8 cellular contexts compared by ENCODE assay signal in genomic region chr9:127971357-127972315, GRCh38. TPM values are rescaled to one million over a fixed set of nuclear protein-coding genes. Genes with fewer than 3 reads are reported as not detected.
DNase-seq lines count a peak whose midpoint lies in the region; ATAC-seq and TF ChIP-seq lines count a peak whose summit lies in the region.

No MANE protein-coding gene starts in this region.

- H3K9me3 ChIP-seq in BLaER1 treated with 17β-estradiol and CSF1 and Interleukin-3, amounts not matched to agents 10 nM and 100 nM (replicated peaks in 1 of 11), result no peaks in the 10 kb centered on the region
- no peaks in the 10 kb centered on the region for H3K9me3 ChIP-seq in mesenchymal stem cell (ENCODE audit: control insufficient read depth, low read length)
- no peaks in the 10 kb centered on the region for H3K9me3 ChIP-seq in vagina

- peak overlapping the region in 1 of 2 experiments; percentile 90 for H2BK12ac ChIP-seq in mesenchymal stem cell (ENCODE audit: low read length in 2 of 2)

- H2AK5ac ChIP-seq in mesenchymal stem cell (ENCODE audit: low read length, severe bottlenecking), result no peak overlapping the region

- H3K14ac ChIP-seq in mesenchymal stem cell (ENCODE audit: low read length in 2 of 2), result peak overlapping the region in 1 of 2 experiments; percentile 64

- no peaks in the 10 kb centered on the region for H3K27me3 ChIP-seq in BLaER1 treated with 17β-estradiol and CSF1 and Interleukin-3, amounts not matched to agents 10 nM and 100 nM
- H3K27me3 ChIP-seq in mesenchymal stem cell (ENCODE audit: control insufficient read depth in 1 of 2, insufficient read depth in 1 of 2, low read length in 2 of 2), result no peaks in the 10 kb centered on the region
- no peaks in the 10 kb centered on the region for H3K27me3 ChIP-seq in vagina

- no peak overlapping the region for H2BK5ac ChIP-seq in mesenchymal stem cell (ENCODE audit: low read depth, low read length, poor library complexity, severe bottlenecking)

- H3K27ac Mint-ChIP-seq in activated naive CD4-positive, alpha-beta T cell treated with anti-CD3 and anti-CD28 coated beads, Interleukin-2, amount 50 U/mL, for 72 hours, result peak overlapping the region; percentile 94 to 98

- peak overlapping the region; percentile 81 for H4K91ac ChIP-seq in mesenchymal stem cell (ENCODE audit: low read length)

- 58% methylated on average over 22 of the region's 22 CpGs for WGBS in mesenchymal stem cell

- ATAC-seq in HG03108 (IDR thresholded peaks at IDR 0.05; ENCODE audit: unreplicated experiment) (peak; percentile 4), GM21515 (IDR thresholded peaks at IDR 0.05; ENCODE audit: unreplicated experiment) (no peak), GM21528 (IDR thresholded peaks at IDR 0.05; ENCODE audit: low FRiP score, unreplicated experiment) (no peak), GM21825 (IDR thresholded peaks at IDR 0.05; ENCODE audit: unreplicated experiment) (no peak)
- peak in 1 of 2 donors; percentile 19 for ATAC-seq in activated naive CD4-positive, alpha-beta T cell treated with anti-CD3 and anti-CD28 coated beads, Interleukin-2, amount 50 U/mL, for 72 hours

- no peak overlapping the region for H3K23ac ChIP-seq in mesenchymal stem cell (ENCODE audit: low read length in 2 of 2)

- H3K4me2 ChIP-seq in BLaER1 treated with 17β-estradiol and CSF1 and Interleukin-3, amounts not matched to agents 10 nM and 100 nM, result peak overlapping the region; percentile 76 to 93 (median 86)
- no peak overlapping the region for H3K4me2 ChIP-seq in mesenchymal stem cell (ENCODE audit: low read length, poor library complexity, severe bottlenecking)

- peaks cover 14 to 23% of the 10 kb centered on the region in 2 donors for H3K36me3 Mint-ChIP-seq in activated naive CD4-positive, alpha-beta T cell treated with anti-CD3 and anti-CD28 coated beads, Interleukin-2, amount 50 U/mL, for 72 hours

- H2BK120ac ChIP-seq in mesenchymal stem cell (ENCODE audit: low read depth, low read length), result peak overlapping the region; percentile 3

- peaks cover 61% of the 10 kb centered on the region for H3K79me1 ChIP-seq in mesenchymal stem cell (replicated peaks; ENCODE audit: low read length, poor library complexity, severe bottlenecking)

- H3K4me3 ChIP-seq in BLaER1 treated with 17β-estradiol and CSF1 and Interleukin-3, amounts not matched to agents 10 nM and 100 nM, result 0 out of 20 replicates have a peak overlapping the region, but pooled peaks of 1 of the 10 experiments have one; percentile 38
- H3K4me3 ChIP-seq in mesenchymal stem cell (ENCODE audit: insufficient read depth in 1 of 2, low read depth in 1 of 2, low read length in 2 of 2), result peak overlapping the region in 1 of 2 experiments; percentile 24
- peak overlapping the region; percentile 14 to 37 for H3K4me3 ChIP-seq in vagina

- H4K20me1 ChIP-seq in BLaER1 treated with 17β-estradiol and CSF1 and Interleukin-3, amounts not matched to agents 10 nM and 100 nM, result peaks cover 40 to 100% (median 90%) of the 10 kb centered on the region in 11 experiments; a peak in 21 of 22 replicates

- no peaks in the 10 kb centered on the region for H3K36me3 ChIP-seq in BLaER1 treated with 17β-estradiol and CSF1 and Interleukin-3, amounts not matched to agents 10 nM and 100 nM
- peaks cover 0 to 2% of the 10 kb centered on the region in 2 experiments for H3K36me3 ChIP-seq in mesenchymal stem cell (ENCODE audit: control insufficient read depth in 1 of 2, insufficient read depth in 2 of 2, low read depth in 1 of 2, low read length in 2 of 2)
- no peaks in the 10 kb centered on the region for H3K36me3 ChIP-seq in vagina

- intact Hi-C loops in vagina (cut with DNase I), result no loop called here

- no peak overlapping the region for H2AFZ ChIP-seq in mesenchymal stem cell (ENCODE audit: low read depth, low read length)

- H3K27ac ChIP-seq in BLaER1 treated with 17β-estradiol and CSF1 and Interleukin-3, amounts not matched to agents 10 nM and 100 nM, result peak overlapping the region in 9 of 11 experiments; percentile 16 to 67 (median 49); a peak in 17 of 22 replicates
- H3K27ac ChIP-seq in mesenchymal stem cell (ENCODE audit: low read length, poor library complexity, severe bottlenecking) (no peak overlapping the region), vagina (peak overlapping the region; percentile 96)

- H3K4me1 ChIP-seq in BLaER1 treated with 17β-estradiol and CSF1 and Interleukin-3, amounts not matched to agents 10 nM and 100 nM, result peaks cover 55 to 99% (median 94%) of the 10 kb centered on the region in 10 experiments
- H3K4me1 ChIP-seq in mesenchymal stem cell (ENCODE audit: control insufficient read depth, insufficient read depth, low read depth, low read length), result peaks cover 76% of the 10 kb centered on the region
- H3K4me1 ChIP-seq in vagina, result peaks cover 100% of the 10 kb centered on the region

- H3K9ac ChIP-seq in BLaER1 treated with 17β-estradiol and CSF1 and Interleukin-3, amounts not matched to agents 10 nM and 100 nM, result peak overlapping the region in 10 of 11 experiments; percentile 11 to 66 (median 55); a peak in 19 of 22 replicates
- H3K9ac ChIP-seq in mesenchymal stem cell (ENCODE audit: low read length), result peak overlapping the region; percentile 49

- TF ChIP-seq POLR2A in vagina (IDR thresholded peaks at IDR 0.05), result no peak

- no peak overlapping the region for H2BK15ac ChIP-seq in mesenchymal stem cell (ENCODE audit: low read depth, poor library complexity, severe bottlenecking)

- peak overlapping the region; percentile 10 to 19 for H3K4ac ChIP-seq in mesenchymal stem cell (ENCODE audit: low read depth in 1 of 2, low read length in 2 of 2)

- peak overlapping the region in 1 of 2 experiments; percentile 76 for H3K18ac ChIP-seq in mesenchymal stem cell (ENCODE audit: low read depth in 1 of 2, low read length in 2 of 2)

- H3K9me3 Mint-ChIP-seq in activated naive CD4-positive, alpha-beta T cell treated with anti-CD3 and anti-CD28 coated beads, Interleukin-2, amount 50 U/mL, for 72 hours, result no peaks in the 10 kb centered on the region

- no peak for TF ChIP-seq CTCF in vagina (IDR thresholded peaks at IDR 0.05)

- DNase-seq in activated naive CD4-positive, alpha-beta T cell treated with anti-CD3 and anti-CD28 coated beads, Interleukin-2, amount 50 U/mL, for 72 hours (ENCODE audit: low spot score in 2 of 2), result peak; percentile 39 to 71
- DNase-seq in mesenchymal stem cell (peak; percentile 35), vagina (ENCODE audit: extremely low spot score in 2 of 2) (peak in 1 of 2 donors; percentile 85)

- H4K8ac ChIP-seq in mesenchymal stem cell (ENCODE audit: low read length), result peak overlapping the region; percentile 50

RNA-seq across cellular contexts. Expression of gene EEIG1, which starts 9.2 kb away (rescaled TPM):
- total RNA-seq in activated naive CD4-positive, alpha-beta T cell treated with anti-CD3 and anti-CD28 coated beads, Interleukin-2, amount 50 U/mL, for 72 hours, result 10 to 100 TPM; 63.1 to 96.5 TPM
- polyA plus RNA-seq in mesenchymal stem cell (2013, experiment 1 of 2), result 44.3 TPM
- 42.9 TPM for polyA plus RNA-seq in mesenchymal stem cell (2013, experiment 2 of 2)
- 30.9 TPM for total RNA-seq in vagina

RNA-seq across cellular contexts. Expression of gene DPM2, which starts 34.0 kb away (rescaled TPM):
- 10 to 100 TPM; 26.0 to 49.8 TPM for total RNA-seq in activated naive CD4-positive, alpha-beta T cell treated with anti-CD3 and anti-CD28 coated beads, Interleukin-2, amount 50 U/mL, for 72 hours
- 29.7 TPM for polyA plus RNA-seq in mesenchymal stem cell (2013, experiment 1 of 2)
- polyA plus RNA-seq in mesenchymal stem cell (2013, experiment 2 of 2), result 30.1 TPM
- 17.7 TPM for total RNA-seq in vagina

RNA-seq across cellular contexts. Expression of gene PIP5KL1, which starts 41.1 kb away (rescaled TPM):
- 1 to 10 TPM; 4.0 to 6.8 TPM for total RNA-seq in activated naive CD4-positive, alpha-beta T cell treated with anti-CD3 and anti-CD28 coated beads, Interleukin-2, amount 50 U/mL, for 72 hours
- 2.0 TPM for polyA plus RNA-seq in mesenchymal stem cell (2013, experiment 1 of 2)
- polyA plus RNA-seq in mesenchymal stem cell (2013, experiment 2 of 2), result 1.8 TPM
- total RNA-seq in vagina, result 10.3 TPM

RNA-seq across cellular contexts. Expression of gene ST6GALNAC4, which starts 54.8 kb away (rescaled TPM):
- total RNA-seq in activated naive CD4-positive, alpha-beta T cell treated with anti-CD3 and anti-CD28 coated beads, Interleukin-2, amount 50 U/mL, for 72 hours, result 10 to 100 TPM; 24.5 to 43.2 TPM
- 32.1 TPM for polyA plus RNA-seq in mesenchymal stem cell (2013, experiment 1 of 2)
- 29.4 TPM for polyA plus RNA-seq in mesenchymal stem cell (2013, experiment 2 of 2)
- total RNA-seq in vagina, result 33.1 TPM
